8 cellular contexts compared by ENCODE assay signal in genomic region chr19:38831142-38831605, GRCh38. TPM values are rescaled to one million over a fixed set of nuclear protein-coding genes. Genes with fewer than 3 reads are reported as not detected.
DNase-seq lines count a peak whose midpoint lies in the region; ATAC-seq, FAIRE-seq and TF ChIP-seq lines count a peak whose summit lies in the region.

No MANE protein-coding gene starts in this region.

- H2AK5ac ChIP-seq in trophoblast cell (ENCODE audit: low read length), result peak overlapping the region; percentile 92

- peak overlapping the region; percentile 56 for H2AFZ ChIP-seq in trophoblast cell (ENCODE audit: insufficient read depth, low read length, poor library complexity)

- H3K27me3 ChIP-seq in left ventricle myocardium inferior (ENCODE audit: low read depth) (no peaks in the 10 kb centered on the region), trophoblast cell (ENCODE audit: insufficient read depth, low read length) (no peaks in the 10 kb centered on the region)

- H2BK12ac ChIP-seq in trophoblast cell (ENCODE audit: low read length), result peak overlapping the region; percentile 32

- peak overlapping the region; percentile 82 for H3K4ac ChIP-seq in trophoblast cell (ENCODE audit: low read depth, low read length)

- intact Hi-C loops in left ventricle myocardium inferior (cut with micrococcal nuclease), result loop anchor here (10.0 kb wide), 1 partner anchor 66 kb away; no protein-coding TSS in a partner anchor

- H3K79me2 ChIP-seq in trophoblast cell (ENCODE audit: control insufficient read depth, insufficient read depth, low read length, poor library complexity), result peaks cover 5% of the 10 kb centered on the region

- H3K23ac ChIP-seq in trophoblast cell (ENCODE audit: low read length), result no peak overlapping the region

- no peak for TF ChIP-seq CTCF in AG09319 (IDR thresholded peaks at IDR 0.05; ENCODE audit: low read depth, low read length)
- TF ChIP-seq CTCF in left ventricle myocardium inferior (IDR thresholded peaks at IDR 0.05; ENCODE audit: borderline replicate concordance), result no peak

- H3K4me3 ChIP-seq in left ventricle myocardium inferior (peak overlapping the region; percentile 82), trophoblast cell (ENCODE audit: low read depth, low read length) (peak overlapping the region; percentile 72)

- peak; percentile 86 for FAIRE-seq in GM12892 (lab: Jason Lieb, UNC)

- H2BK120ac ChIP-seq in trophoblast cell (ENCODE audit: insufficient read depth, low read length, poor library complexity), result peak overlapping the region; percentile 89

- peaks cover 46% of the 10 kb centered on the region for H3K36me3 ChIP-seq in left ventricle myocardium inferior
- H3K36me3 ChIP-seq in trophoblast cell (ENCODE audit: control insufficient read depth in 1 of 2, insufficient read depth in 2 of 2, low read length in 2 of 2), result peaks cover 12 to 14% of the 10 kb centered on the region in 2 experiments

- WGBS in trophoblast cell (ENCODE audit: extremely low coverage, insufficient coverage, insufficient read length), result no CpG with 5 or more reads among the region's 16 CpGs

- peak overlapping the region; percentile 91 for H3K14ac ChIP-seq in trophoblast cell (ENCODE audit: low read length)

- H3K4me1 ChIP-seq in left ventricle myocardium inferior (peaks cover 74% of the 10 kb centered on the region), trophoblast cell (ENCODE audit: control insufficient read depth in 1 of 2, insufficient read depth in 2 of 2, low read length in 2 of 2) (peaks cover 31 to 43% of the 10 kb centered on the region in 2 experiments)

- peak overlapping the region; percentile 99 for H4K91ac ChIP-seq in trophoblast cell (ENCODE audit: low read depth, low read length)

- no peak for TF ChIP-seq POLR2A in GM12892 (IDR thresholded peaks at IDR 0.05; ENCODE audit: low read depth, low read length)

- peak overlapping the region; percentile 89 for H3K27ac ChIP-seq in angular gyrus (ENCODE audit: low read depth, low read length)
- H3K27ac ChIP-seq in left ventricle myocardium inferior (replicated peaks), result peak overlapping the region; percentile 97
- H3K27ac ChIP-seq in trophoblast cell (ENCODE audit: low read depth, low read length), result peak overlapping the region; percentile 99

- H2BK5ac ChIP-seq in trophoblast cell (ENCODE audit: low read depth, low read length, poor library complexity), result peak overlapping the region; percentile 92

- DNase-seq in AG09319 (ENCODE audit: extremely low read depth, low read depth) (peak; percentile 76), GM12892 (ENCODE audit: insufficient read length) (no peak), NCI-H226 (peak; percentile 95), left ventricle myocardium inferior (peak; percentile 76), trophoblast cell (peak; percentile 100), NCI-H1694 (lab: John Stamatoyannopoulos, UW) (no peak)

- H3K4me2 ChIP-seq in trophoblast cell (ENCODE audit: low read length), result peak overlapping the region; percentile 85

- peak overlapping the region; percentile 92 for H4K8ac ChIP-seq in trophoblast cell (ENCODE audit: low read depth, low read length)

- peak overlapping the region; percentile 55 for H4K12ac ChIP-seq in trophoblast cell (ENCODE audit: low read depth, low read length)

- H3K79me1 ChIP-seq in trophoblast cell (ENCODE audit: low read length), result peaks cover 36% of the 10 kb centered on the region

- H3K18ac ChIP-seq in trophoblast cell (ENCODE audit: low read length), result peak overlapping the region; percentile 71

- H3K9ac ChIP-seq in trophoblast cell (ENCODE audit: low read length), result peak overlapping the region; percentile 83

- peak; percentile 39 for ATAC-seq in HG02852 (IDR thresholded peaks at IDR 0.05; ENCODE audit: unreplicated experiment)

- H3K9me3 ChIP-seq in left ventricle myocardium inferior (replicated peaks) (no peaks in the 10 kb centered on the region), trophoblast cell (ENCODE audit: insufficient read depth, low read depth, low read length) (no peaks in the 10 kb centered on the region)

RNA-seq across cellular contexts. Expression of gene ECH1, which starts 0.4 kb away (rescaled TPM):
- 165 TPM for polyA plus RNA-seq in GM12892 (2012; ENCODE audit: missing spikeins)
- total RNA-seq in left ventricle myocardium inferior, result 947 TPM
- 186 and 200 TPM in 2 replicates for polyA plus RNA-seq in trophoblast cell (2013)

RNA-seq across cellular contexts. Expression of gene LGALS4, which starts 18.4 kb away (rescaled TPM):
- polyA plus RNA-seq in GM12892 (2012; ENCODE audit: missing spikeins), result 0.78 TPM
- total RNA-seq in left ventricle myocardium inferior, result 0.82 TPM
- 0.10 and 0.19 TPM in 2 replicates for polyA plus RNA-seq in trophoblast cell (2013)

RNA-seq across cellular contexts. Expression of gene HNRNPL, which starts 18.6 kb away (rescaled TPM):
- 282 TPM for polyA plus RNA-seq in GM12892 (2012; ENCODE audit: missing spikeins)
- 140 TPM for total RNA-seq in left ventricle myocardium inferior
- 227 and 231 TPM in 2 replicates for polyA plus RNA-seq in trophoblast cell (2013)

RNA-seq across cellular contexts. Expression of gene LGALS7B, which starts 42.2 kb away (rescaled TPM):
- not detected for polyA plus RNA-seq in GM12892 (2012; ENCODE audit: missing spikeins)
- total RNA-seq in left ventricle myocardium inferior, result not detected
- polyA plus RNA-seq in trophoblast cell (2013), result not detected in 2 replicates

RNA-seq across cellular contexts. Expression of gene RINL, which starts 46.9 kb away (rescaled TPM):
- polyA plus RNA-seq in GM12892 (2012; ENCODE audit: missing spikeins), result 31.9 TPM
- 3.7 TPM for total RNA-seq in left ventricle myocardium inferior
- polyA plus RNA-seq in trophoblast cell (2013), result 0.99 and 1.1 TPM in 2 replicates

Comparison
In these comparisons a context has a peak if more than half of its experiments do, and no peak if none do; other contexts are left out.
1. DNase-seq: peak in AG09319 (single experiment), NCI-H226 (single experiment), left ventricle myocardium inferior (single experiment) and trophoblast cell (2 of 2); none in GM12892 (single experiment) and NCI-H1694 (single experiment).
2. Peak in every context shown above with its lines, with median percentiles within 50 percentile points of each other: H3K27ac ChIP-seq.